In genomic region chr5:76040806-76041205, GRCh38 we compare ENCODE assay signal across 17 cellular contexts. TPM values are rescaled to one million over a fixed set of nuclear protein-coding genes. Genes with fewer than 3 reads are reported as not detected.
A peak's percentile ranks its signal among the peaks of the same experiment; 100 is the strongest.
DNase-seq lines count a peak whose midpoint lies in the region; ATAC-seq and TF ChIP-seq lines count a peak whose summit lies in the region.
"Had no signal": no experiment of that assay in that cellular context is flagged by ENCODE, and none has a peak within 500 bp of the region (broad histone marks: within the 10 kb centered on the region; RNA-seq: fewer than 3 reads in every experiment).

No MANE protein-coding gene starts in this region.

- H3K9me3 ChIP-seq in Caco-2: no peaks in the 10 kb centered on the region
- H3K9me3 ChIP-seq: BLaER1 had no signal

- H3K4me1 ChIP-seq in Caco-2: no peaks in the 10 kb centered on the region
- H3K4me1 ChIP-seq: BLaER1 had no signal

- peaks cover 12% of the 10 kb centered on the region for H3K4me1 Mint-ChIP-seq in activated CD8-positive, alpha-beta memory T cell treated with anti-CD3 and anti-CD28 coated beads, Interleukin-2, amount 10 ng/mL, durations not matched to agents 7 days and 5 days
- H3K4me1 Mint-ChIP-seq in T-cell (peaks cover 6 to 24% (median 22%) of the 10 kb centered on the region in 3 donors), HFFc6 (ENCODE audit: low read depth) (no peaks in the 10 kb centered on the region), Caco-2 (ENCODE audit: low read depth, unreplicated experiment) (no peaks in the 10 kb centered on the region)

- intact Hi-C loops in left colon (cut with DNase I, micrococcal nuclease) (no loop called here), Caco-2 (cut with micrococcal nuclease; ENCODE audit: unreplicated experiment) (no loop called here)

- TF ChIP-seq CTCF in HFFc6 (IDR thresholded peaks at IDR 0.05): no peak
- no peak for TF ChIP-seq CTCF in Caco-2 (IDR thresholded peaks at IDR 0.05; ENCODE audit: insufficient read depth in 1 of 2, low read depth in 1 of 2, low read length in 1 of 2, severe bottlenecking in 1 of 2, unreplicated experiment in 1 of 2)

- no peak overlapping the region for H3K27ac Mint-ChIP-seq in activated CD8-positive, alpha-beta memory T cell treated with anti-CD3 and anti-CD28 coated beads, Interleukin-2, amount 10 ng/mL, durations not matched to agents 7 days and 5 days
- peak overlapping the region in 1 of 2 donors; percentile 55 for H3K27ac Mint-ChIP-seq in T-cell
- no peak overlapping the region for H3K27ac Mint-ChIP-seq in HFFc6
- no peak overlapping the region for H3K27ac Mint-ChIP-seq in Caco-2 (ENCODE audit: unreplicated experiment)
- H3K27ac Mint-ChIP-seq: GM23338 had no signal

- no peak for DNase-seq in activated CD8-positive, alpha-beta memory T cell treated with anti-CD3 and anti-CD28 coated beads, Interleukin-2, amount 10 ng/mL, durations not matched to agents 7 days and 5 days
- DNase-seq in activated CD8-positive, alpha-beta memory T cell treated with anti-CD3 and anti-CD28 coated beads, Interleukin-2, amount 50 U/mL, for 4 hours: no peak
- DNase-seq in T-cell (peak in 1 of 34 experiments; percentile 6), left colon (peak; percentile 29 to 32), HFFc6 (no peak), Caco-2 (no peak)
- DNase-seq: 8988T, AML-193, Calu3, DMS 273 treated with DMSO at 0.1 percent for 48 hours, H7 had no signal

- H3K4me3 Mint-ChIP-seq in activated CD8-positive, alpha-beta memory T cell treated with anti-CD3 and anti-CD28 coated beads, Interleukin-2, amount 10 ng/mL, durations not matched to agents 7 days and 5 days: no peak overlapping the region
- H3K4me3 Mint-ChIP-seq in T-cell (no peak overlapping the region), HFFc6 (no peak overlapping the region), Caco-2 (ENCODE audit: unreplicated experiment) (no peak overlapping the region)
- H3K4me3 Mint-ChIP-seq: GM23338 had no signal

- H3K27me3 ChIP-seq in Caco-2 (replicated peaks; ENCODE audit: control insufficient read depth, insufficient read depth, low read length): no peaks in the 10 kb centered on the region
- H3K27me3 ChIP-seq: BLaER1 had no signal

- H3K36me3 ChIP-seq in Caco-2 (ENCODE audit: control insufficient read depth, insufficient read depth, low read length): no peaks in the 10 kb centered on the region
- H3K36me3 ChIP-seq: BLaER1 had no signal

- BruUV-seq in Caco-2 (replicated peaks; lab: Mats Ljungman, UMichigan): no TSS peak

- H3K36me3 Mint-ChIP-seq in activated CD8-positive, alpha-beta memory T cell treated with anti-CD3 and anti-CD28 coated beads, Interleukin-2, amount 10 ng/mL, durations not matched to agents 7 days and 5 days: no peaks in the 10 kb centered on the region
- no peaks in the 10 kb centered on the region for H3K36me3 Mint-ChIP-seq in T-cell
- no peaks in the 10 kb centered on the region for H3K36me3 Mint-ChIP-seq in HFFc6 (ENCODE audit: low read depth)
- no peaks in the 10 kb centered on the region for H3K36me3 Mint-ChIP-seq in Caco-2 (ENCODE audit: insufficient read depth, unreplicated experiment)

- POLR2A ChIA-PET in T-cell (lab: Charles Lee): interaction anchor here in 1 of 2 donors (0.5 to 0.6 kb wide), 2 partner anchors 15 to 283 kb away, joined by 3 to 4 read pairs; no protein-coding TSS in a partner anchor
- POLR2A ChIA-PET in Caco-2 (lab: Charles Lee): no interaction called here

- peak; percentile 36 for ATAC-seq in activated CD8-positive, alpha-beta memory T cell treated with anti-CD3 and anti-CD28 coated beads, Interleukin-2, amount 10 ng/mL, durations not matched to agents 7 days and 5 days
- ATAC-seq in T-cell (replicated peaks in 1 of 4): peak; percentile 50 to 82 (median 62)
- ATAC-seq in left colon: peak; percentile 100
- no peak for ATAC-seq in HG03571 (IDR thresholded peaks at IDR 0.05; ENCODE audit: unreplicated experiment)
- ATAC-seq in HG03469 (IDR thresholded peaks at IDR 0.05; ENCODE audit: unreplicated experiment): no peak
- ATAC-seq: GM23338, HepG2 had no signal

- H3K4me3 ChIP-seq in Caco-2 (ENCODE audit: low read depth, low read length): no peak overlapping the region
- H3K4me3 ChIP-seq: BLaER1, GM23338 had no signal

- peaks cover 29% of the 10 kb centered on the region for H3K27me3 Mint-ChIP-seq in activated CD8-positive, alpha-beta memory T cell treated with anti-CD3 and anti-CD28 coated beads, Interleukin-2, amount 10 ng/mL, durations not matched to agents 7 days and 5 days
- H3K27me3 Mint-ChIP-seq in T-cell: peaks cover 28 to 29% of the 10 kb centered on the region in 2 donors
- no peaks in the 10 kb centered on the region; the same call in 1 of the 2 replicates for H3K27me3 Mint-ChIP-seq in HFFc6 (ENCODE audit: insufficient read depth)
- H3K27me3 Mint-ChIP-seq in Caco-2 (ENCODE audit: insufficient read depth, unreplicated experiment): peaks cover 5% of the 10 kb centered on the region

- CTCF ChIA-PET in activated CD8-positive, alpha-beta memory T cell treated with anti-CD3 and anti-CD28 coated beads, Interleukin-2, amount 10 ng/mL, durations not matched to agents 7 days and 5 days (lab: Charles Lee): interaction anchor here (1.4 kb wide), 1 partner anchor 12 kb away, joined by 4 read pairs; no protein-coding TSS in a partner anchor
- CTCF ChIA-PET in T-cell (lab: Charles Lee) (no interaction called here), Caco-2 (lab: Charles Lee) (no interaction called here)

- no peaks in the 10 kb centered on the region for H3K9me3 Mint-ChIP-seq in activated CD8-positive, alpha-beta memory T cell treated with anti-CD3 and anti-CD28 coated beads, Interleukin-2, amount 10 ng/mL, durations not matched to agents 7 days and 5 days (ENCODE audit: low read depth)
- peaks cover 0 to 3% (median 0%) of the 10 kb centered on the region in 3 donors for H3K9me3 Mint-ChIP-seq in T-cell
- peaks cover 17% of the 10 kb centered on the region for H3K9me3 Mint-ChIP-seq in HFFc6
- H3K9me3 Mint-ChIP-seq in Caco-2 (ENCODE audit: unreplicated experiment): no peaks in the 10 kb centered on the region
- H3K9me3 Mint-ChIP-seq: GM23338 had no signal

RNA-seq across cellular contexts. Expression of gene SV2C, which starts 42.4 kb away (rescaled TPM):
- total RNA-seq in activated CD8-positive, alpha-beta memory T cell treated with anti-CD3 and anti-CD28 coated beads, Interleukin-2, amount 10 ng/mL, durations not matched to agents 7 days and 5 days: under 1 TPM; 0.20 to 0.26 TPM
- total RNA-seq in T-cell (under 1 TPM in 3 of 5 donors, not detected in 2; 0.03 to 0.07 (median 0.03) TPM), left colon (under 1 TPM; 0.24 to 0.36 TPM), Caco-2 (2022) (not detected in 2 replicates)
- total RNA-seq in HFFc6 (2021; fragmentation: NEBNext Ultra II Directional; extraction: Animal tissue kit (Norgen Biotek cat#: 25700)): not detected
- total RNA-seq: H7, HepG2, HT1080 had no signal

Comparison
In these comparisons a context has a peak if more than half of its experiments do, and no peak if none do; other contexts are left out.
1. ATAC-seq: peak in activated CD8-positive, alpha-beta memory T cell treated with anti-CD3 and anti-CD28 coated beads, Interleukin-2, amount 10 ng/mL, durations not matched to agents 7 days and 5 days (single experiment), T-cell (4 of 4) and left colon (single experiment); none in HG03571 (single experiment) and HG03469 (single experiment).
2. DNase-seq: peak in left colon (2 of 2); none in activated CD8-positive, alpha-beta memory T cell treated with anti-CD3 and anti-CD28 coated beads, Interleukin-2, amount 10 ng/mL, durations not matched to agents 7 days and 5 days (single experiment), activated CD8-positive, alpha-beta memory T cell treated with anti-CD3 and anti-CD28 coated beads, Interleukin-2, amount 50 U/mL, for 4 hours (single experiment), HFFc6 (single experiment) and Caco-2 (0 of 2).